In the genomic region with DNA sequence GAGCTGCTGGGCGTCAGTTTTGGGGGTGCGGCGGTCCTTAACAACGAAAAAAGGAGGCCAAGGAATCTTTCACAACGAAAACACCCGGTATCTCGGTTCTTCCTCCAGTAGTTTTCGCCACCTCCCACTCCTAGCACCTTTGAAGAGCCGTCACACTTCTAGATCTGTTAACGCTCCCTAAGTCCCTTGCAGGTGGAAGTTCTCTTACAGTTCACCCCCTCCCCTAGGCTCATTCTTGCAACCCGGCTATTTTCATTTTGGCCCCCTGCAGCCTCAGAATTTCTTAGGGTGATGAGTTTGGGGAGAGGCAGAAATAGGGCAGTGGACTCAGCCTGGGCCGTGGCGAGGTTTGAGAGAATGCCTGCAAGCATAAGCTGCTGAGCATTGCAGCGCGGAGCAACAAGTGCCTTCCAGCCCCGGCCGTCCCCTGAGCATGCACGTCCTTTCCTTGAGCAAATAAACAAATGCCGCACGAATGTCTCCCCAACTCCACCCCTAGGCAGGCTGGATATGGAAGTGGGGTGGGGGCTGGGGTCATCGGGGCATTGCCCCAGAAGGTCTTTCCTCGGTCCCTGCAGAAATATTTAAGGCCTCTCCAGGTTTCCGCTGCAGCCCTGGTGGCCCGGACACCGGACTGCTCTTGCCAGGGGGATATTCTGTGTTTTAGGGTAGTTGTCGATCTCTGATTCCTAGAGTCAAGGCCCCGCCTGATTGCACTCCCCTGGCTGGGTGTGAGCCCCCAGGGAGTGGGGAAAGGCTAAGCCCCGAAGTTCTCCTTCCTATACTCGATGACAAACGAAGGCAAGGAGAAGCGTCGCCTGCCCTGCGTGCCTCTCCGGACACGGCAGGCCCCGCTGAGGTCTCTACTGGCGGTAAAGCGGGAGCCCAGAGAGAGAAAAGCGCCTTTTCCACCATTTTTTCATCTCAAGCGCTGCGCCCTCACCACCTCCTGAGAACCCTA, we compare ENCODE assay signal across 11 cellular contexts. TPM values are rescaled to one million over a fixed set of nuclear protein-coding genes. Genes with fewer than 3 reads are reported as not detected.
A peak's percentile ranks its signal among the peaks of the same experiment; 100 is the strongest.
DNase-seq lines count a peak whose midpoint lies in the region; TF ChIP-seq lines count a peak whose summit lies in the region.
"Had no signal": no experiment of that assay in that cellular context is flagged by ENCODE, and none has a peak within 500 bp of the region (broad histone marks: within the 10 kb centered on the region; RNA-seq: fewer than 3 reads in every experiment).

No MANE protein-coding gene starts in this region.

- H3K4me1 Mint-ChIP-seq in IgD-negative memory B cell: peaks cover 9 to 16% (median 9%) of the 10 kb centered on the region in 3 donors
- H3K4me1 Mint-ChIP-seq in osteocyte (ENCODE audit: unreplicated experiment): peaks cover 52% of the 10 kb centered on the region

- H3K36me3 Mint-ChIP-seq in IgD-negative memory B cell: no peaks in the 10 kb centered on the region
- H3K36me3 Mint-ChIP-seq in osteocyte (ENCODE audit: unreplicated experiment): peaks cover 2% of the 10 kb centered on the region

- H3K9me3 Mint-ChIP-seq in IgD-negative memory B cell (no peaks in the 10 kb centered on the region), osteocyte (ENCODE audit: unreplicated experiment) (no peaks in the 10 kb centered on the region)

- peak overlapping the region; percentile 67 for H3K4me3 ChIP-seq in coronary artery
- H3K4me3 ChIP-seq: PC-9 had no signal

- DNase-seq in NCI-H1105 treated with DMSO at 0.1 percent for 48 hours (lab: John Stamatoyannopoulos, UW) (peak; percentile 28), NCI-H1105 (lab: John Stamatoyannopoulos, UW) (no peak), coronary artery (ENCODE audit: low spot score) (no peak), osteocyte (ENCODE audit: extremely low spot score, unreplicated experiment) (no peak), NCI-H1048 (lab: John Stamatoyannopoulos, UW) (no peak), AML-193 (lab: John Stamatoyannopoulos, UW) (no peak)
- no peak for DNase-seq in effector CD4-positive, alpha-beta T cell
- DNase-seq: PC-9 had no signal

- H3K27ac ChIP-seq in coronary artery: no peak overlapping the region
- H3K27ac ChIP-seq: 22Rv1, PC-9 had no signal

- H3K27me3 Mint-ChIP-seq in IgD-negative memory B cell (peaks cover 83% of the 10 kb centered on the region), osteocyte (ENCODE audit: unreplicated experiment) (peaks cover 89% of the 10 kb centered on the region)

- TF ChIP-seq CTCF in coronary artery (IDR thresholded peaks at IDR 0.05) (no peak), osteocyte (IDR thresholded peaks at IDR 0.05) (no peak)

- H3K4me3 Mint-ChIP-seq in IgD-negative memory B cell (peak overlapping the region in 3 of 4 donors; percentile 34 to 87 (median 52)), osteocyte (ENCODE audit: unreplicated experiment) (peak overlapping the region; percentile 63)

- H3K27ac Mint-ChIP-seq in IgD-negative memory B cell (peak overlapping the region in 1 of 3 donors; percentile 7), osteocyte (ENCODE audit: unreplicated experiment) (no peak overlapping the region)

RNA-seq across cellular contexts. Expression of a gene that starts 1.6 kb away (rescaled TPM):
- not detected for polyA plus RNA-seq in IgD-negative memory B cell
- not detected in 2 replicates for total RNA-seq in osteocyte
- total RNA-seq: omental fat pad, PC-9 had no signal
